Comparison of ENCODE assay signal across 17 cellular contexts in genomic region chr16:28602515-28602914, GRCh38. TPM values are rescaled to one million over a fixed set of nuclear protein-coding genes. Genes with fewer than 3 reads are reported as not detected.
"Had no signal": no experiment of that assay in that cellular context is flagged by ENCODE, and none has a peak within 500 bp of the region (broad histone marks: within the 10 kb centered on the region; RNA-seq: fewer than 3 reads in every experiment).

No MANE protein-coding gene starts in this region.

RNA-seq across cellular contexts. Expression of gene SULT1A2, which starts 5.7 kb away (rescaled TPM):
- total RNA-seq: dermis blood vessel endothelial cell, endothelial cell of umbilical vein, smooth muscle cell, vagina had no signal
- polyA plus RNA-seq: endothelial cell of umbilical vein, fibroblast of lung, neural cell, smooth muscle cell had no signal

RNA-seq across cellular contexts. Expression of gene SULT1A1, which starts 7.3 kb away (rescaled TPM):
- total RNA-seq: smooth muscle cell had no signal
- polyA plus RNA-seq: neural cell had no signal

RNA-seq across cellular contexts. Expression of gene NPIPB8, which starts 35.4 kb away (rescaled TPM):
- total RNA-seq: endothelial cell of umbilical vein, epithelial cell of proximal tubule, esophagus muscularis mucosa, gastroesophageal sphincter, kidney epithelial cell, omental fat pad, pulmonary artery endothelial cell, smooth muscle cell, subcutaneous adipose tissue, vagina had no signal
- polyA plus RNA-seq: fibroblast of lung, foreskin keratinocyte, heart right ventricle, lung, neural cell, pancreas had no signal
